23 cellular contexts compared by ENCODE assay signal in the genomic region with DNA sequence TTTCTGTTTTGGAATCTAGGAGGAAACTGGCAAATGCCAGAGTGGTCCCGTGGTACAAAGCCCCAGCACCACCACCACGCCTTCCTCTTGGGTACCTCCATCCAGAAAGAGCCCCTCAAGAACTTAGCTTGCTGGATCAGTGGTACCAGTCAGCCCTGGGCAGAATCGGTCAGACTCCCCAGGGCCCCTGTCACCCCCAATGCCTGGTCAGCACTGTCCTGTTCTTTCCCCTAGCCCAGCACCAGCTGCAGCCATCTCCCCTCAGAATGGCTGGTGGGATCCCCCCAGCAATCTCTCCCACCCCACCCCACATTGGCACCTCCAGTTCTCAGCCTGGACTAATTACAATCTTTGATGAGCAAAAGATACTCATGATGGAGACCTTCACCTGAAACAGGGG.
DNase-seq lines count a peak whose midpoint lies in the region; ATAC-seq, FAIRE-seq and TF ChIP-seq lines count a peak whose summit lies in the region.
"Had no signal": no experiment of that assay in that cellular context is flagged by ENCODE, and none has a peak within 500 bp of the region (broad histone marks: within the 10 kb centered on the region; RNA-seq: fewer than 3 reads in every experiment).

No MANE protein-coding gene starts in this region.

- H2AK5ac ChIP-seq in H1 (ENCODE audit: low read depth, low read length) = no peak overlapping the region

- no peak overlapping the region for H4K5ac ChIP-seq in H1 (ENCODE audit: insufficient read length, low read depth, low read length)

- H3K4me3 ChIP-seq in H1 (ENCODE audit: extremely low read depth in 1 of 4, insufficient read depth in 2 of 4, low read depth in 3 of 4, low read length in 4 of 4) = no peak overlapping the region
- H3K4me3 ChIP-seq: A549 had no signal

- H3K27me3 ChIP-seq in H1 (replicated peaks in 1 of 4; ENCODE audit: control insufficient read depth in 3 of 4, extremely low read depth in 1 of 4, insufficient read depth in 3 of 4, low read length in 3 of 4) = no peaks in the 10 kb centered on the region

- no peaks in the 10 kb centered on the region; a peak in 1 of 7 replicates for H3K4me1 ChIP-seq in H1 (replicated peaks in 1 of 4; ENCODE audit: control insufficient read depth in 3 of 4, insufficient read depth in 4 of 4, low read length in 3 of 4)
- H3K4me1 ChIP-seq: A549 had no signal

- H2BK15ac ChIP-seq in H1 (ENCODE audit: low read length) = no peak overlapping the region

- POLR2A ChIA-PET in H1 (lab: Charles Lee; ENCODE audit: partially characterized antibody) = interaction anchor here (0.6 to 1.2 kb wide), 2 partner anchors 99 to 115 kb away, joined by 3 to 7 read pairs; a partner anchor contains a TSS

- ATAC-seq in left ventricle myocardium superior = no peak
- no peak for ATAC-seq in Right ventricle myocardium inferior
- ATAC-seq in GM18907 (IDR thresholded peaks at IDR 0.05; ENCODE audit: unreplicated experiment) = no peak
- ATAC-seq: A549 had no signal

- no peak for TF ChIP-seq POLR2A in H1 (IDR thresholded peaks at IDR 0.05; ENCODE audit: control extremely low read depth in 1 of 2, low read depth in 2 of 2, low read length in 2 of 2)

- no peak overlapping the region for H4K91ac ChIP-seq in H1 (replicated peaks; ENCODE audit: insufficient read length, low read length)

- no peak overlapping the region for H2BK120ac ChIP-seq in H1 (replicated peaks; ENCODE audit: low read depth, low read length)

- H3K56ac ChIP-seq in H1 (replicated peaks; ENCODE audit: insufficient read length, low read depth, low read length) = no peak overlapping the region

- no peak overlapping the region for H2BK20ac ChIP-seq in H1 (ENCODE audit: low read length)

- no peak overlapping the region for H3K27ac Mint-ChIP-seq in mesothelial cell of epicardium
- H3K27ac Mint-ChIP-seq: CD4-positive, alpha-beta memory T cell had no signal

- no peaks in the 10 kb centered on the region for H3K79me2 ChIP-seq in H1 (ENCODE audit: control insufficient read depth in 1 of 2, insufficient read depth in 2 of 2, low read length in 2 of 2)

- H3K36me3 ChIP-seq in H1 (ENCODE audit: control insufficient read depth in 2 of 4, insufficient read depth in 4 of 4, low read length in 3 of 4) = no peaks in the 10 kb centered on the region

- H3K27ac ChIP-seq in H1 (ENCODE audit: low read depth, low read length) = no peak overlapping the region
- H3K27ac ChIP-seq: A549 had no signal

- no peak for TF ChIP-seq EP300 in H1 (IDR thresholded peaks at IDR 0.05; ENCODE audit: borderline replicate concordance in 1 of 2, low read depth in 2 of 2, low read length in 2 of 2)

- H3K4me2 ChIP-seq in H1 (ENCODE audit: insufficient read depth in 1 of 2, low read depth in 2 of 2, low read length in 2 of 2) = no peak overlapping the region
- H3K4me2 ChIP-seq: A549 had no signal

- H2AFZ ChIP-seq in H1 (ENCODE audit: low read length) = no peak overlapping the region

- H3K14ac ChIP-seq in H1 (ENCODE audit: insufficient read length) = no peak overlapping the region

- H3K9me3 ChIP-seq in H1 (ENCODE audit: insufficient read depth in 2 of 2, low read depth in 1 of 2, low read length in 1 of 2) = no peaks in the 10 kb centered on the region
- H3K9me3 ChIP-seq: A549 had no signal

- H3K4me1 Mint-ChIP-seq in mesothelial cell of epicardium = no peaks in the 10 kb centered on the region

- no peak overlapping the region for H3K4ac ChIP-seq in H1 (replicated peaks; ENCODE audit: insufficient read length, low read depth, low read length)

- H2BK5ac ChIP-seq in H1 (ENCODE audit: low read depth, low read length) = no peak overlapping the region

- 100% methylated on average over 2 of the region's 3 CpGs; no CpG with 5 or more reads in 1 of the 2 experiments for WGBS in H1 (ENCODE audit: extremely low coverage in 1 of 2, insufficient coverage in 1 of 2, insufficient read length in 1 of 2, insufficient replicate concordance in 2 of 2, low coverage in 1 of 2, low lambda C conversion rate in 2 of 2, missing lambda C conversion rate in 1 of 2), 2 experiments

- no peak for FAIRE-seq in H1 (lab: Jason Lieb, UNC)
- FAIRE-seq: A549, GM12891, GM18507 had no signal

- H4K8ac ChIP-seq in H1 (ENCODE audit: extremely low read depth, insufficient read depth, low read length) = peak overlapping the region; percentile 60; the same call in 1 of the 2 replicates

- no peaks in the 10 kb centered on the region for H4K20me1 ChIP-seq in H1 (replicated peaks in 1 of 2; ENCODE audit: control insufficient read depth in 1 of 2, insufficient read depth in 2 of 2, low read length in 2 of 2)

- DNase-seq in left ventricle myocardium superior = peak; percentile 14
- DNase-seq in Right ventricle myocardium inferior (ENCODE audit: missing footprints) = no peak
- no peak for DNase-seq in H1 (ENCODE audit: low read depth in 1 of 2, low spot score in 2 of 2)
- DNase-seq in posterior vena cava (ENCODE audit: low spot score) = peak; percentile 38
- DNase-seq in mesothelial cell of epicardium (ENCODE audit: low spot score in 2 of 2, unreplicated experiment in 2 of 2) = no peak
- no peak for DNase-seq in putamen (ENCODE audit: low spot score)
- DNase-seq: 8988T; ACHN; AML-193; C1 segment of cervical spinal cord; Calu3; CD4-positive, alpha-beta memory T cell; COR-L47; DMS53; DMS79 treated with DMSO at 0.1 percent for 48 hours; GF-D8; GOT3; H7; HCEC 1CT had no signal

- no peaks in the 10 kb centered on the region for H3K79me1 ChIP-seq in H1 (ENCODE audit: low read depth, low read length)

- no peak for TF ChIP-seq RAD21 in H1 (IDR thresholded peaks at IDR 0.05 in 1 of 2, conservative IDR thresholded peaks at IDR 0.05 in 1 of 2; ENCODE audit: low read depth in 2 of 2, low read length in 2 of 2)

- intact Hi-C loops in left ventricle myocardium superior (cut with micrococcal nuclease) = no loop called here
- intact Hi-C loops in Right ventricle myocardium inferior (cut with DNase I) = no loop called here
- intact Hi-C loops in posterior vena cava (cut with DNase I) = no loop called here

- no peaks in the 10 kb centered on the region for H3K9me3 Mint-ChIP-seq in mesothelial cell of epicardium

- no peak overlapping the region for H3K23ac ChIP-seq in H1 (ENCODE audit: insufficient read length)

- CTCF ChIA-PET in H1 (lab: Charles Lee; ENCODE audit: partially characterized antibody) = interaction anchor here (0.6 to 1.2 kb wide), 3 partner anchors 154 to 1931 kb away, joined by 3 to 6 read pairs (median 6); no protein-coding TSS in a partner anchor

- H3K9ac ChIP-seq in H1 (replicated peaks in 1 of 4; ENCODE audit: extremely low read depth in 1 of 4, low read depth in 3 of 4, low read length in 3 of 4) = no peak overlapping the region

- no peak for TF ChIP-seq CTCF in H1 (IDR thresholded peaks at IDR 0.05; ENCODE audit: control extremely low read depth in 1 of 3, insufficient read depth in 1 of 3, low read depth in 1 of 3, low read length in 3 of 3)
- no peak for TF ChIP-seq CTCF in mesothelial cell of epicardium (IDR thresholded peaks at IDR 0.05; ENCODE audit: unreplicated experiment)

- H3K18ac ChIP-seq in H1 (ENCODE audit: extremely low read depth, low read length) = no peak overlapping the region

- H3K23me2 ChIP-seq in H1 (ENCODE audit: low read depth, low read length) = peaks cover 13% of the 10 kb centered on the region; the same call in 1 of the 2 replicates

- peaks cover 34% of the 10 kb centered on the region for H3K27me3 Mint-ChIP-seq in mesothelial cell of epicardium (ENCODE audit: low read depth)
- H3K27me3 Mint-ChIP-seq: CD4-positive, alpha-beta memory T cell had no signal

- H3K36me3 Mint-ChIP-seq in mesothelial cell of epicardium = no peaks in the 10 kb centered on the region
- H3K36me3 Mint-ChIP-seq: CD4-positive, alpha-beta memory T cell had no signal

- no peak overlapping the region for H3K4me3 Mint-ChIP-seq in mesothelial cell of epicardium
- H3K4me3 Mint-ChIP-seq: CD4-positive, alpha-beta memory T cell had no signal

- no peak overlapping the region for H2BK12ac ChIP-seq in H1 (ENCODE audit: low read depth, low read length)

TF ChIP-seq in H1, 55 proteins besides CTCF, POLR2A, EP300 and RAD21 (continues in another document):
- TF ChIP-seq FOSL1 (IDR thresholded peaks at IDR 0.05; ENCODE audit: insufficient read depth, low read depth, low read length) (no peak), EZH2 (IDR thresholded peaks at IDR 0.05; ENCODE audit: low read depth, low read length, severe bottlenecking) (no peak), TCF12 (IDR thresholded peaks at IDR 0.05; ENCODE audit: low read depth, low read length) (no peak), KDM1A (IDR thresholded peaks at IDR 0.05; ENCODE audit: borderline replicate concordance, low read length) (no peak), CHD2 (IDR thresholded peaks at IDR 0.05; ENCODE audit: low read length) (no peak)

Comparison
In these comparisons a context has a peak if more than half of its experiments do, and no peak if none do; other contexts are left out.
1. DNase-seq: peak in left ventricle myocardium superior (single experiment) and posterior vena cava (single experiment); none in Right ventricle myocardium inferior (single experiment), H1 (0 of 2), mesothelial cell of epicardium (0 of 2) and putamen (single experiment).